ENCODE assay signal across 8 cellular contexts in genomic region chr1:234597894-234598293, GRCh38. TPM values are rescaled to one million over a fixed set of nuclear protein-coding genes. Genes with fewer than 3 reads are reported as not detected.
A peak's percentile ranks its signal among the peaks of the same experiment; 100 is the strongest.
DNase-seq lines count a peak whose midpoint lies in the region; ATAC-seq and TF ChIP-seq lines count a peak whose summit lies in the region.

No MANE protein-coding gene starts in this region.

- peaks cover 0 to 8% (median 0%) of the 10 kb centered on the region in 9 donors for H3K36me3 ChIP-seq in heart left ventricle
- H3K36me3 ChIP-seq in sigmoid colon = no peaks in the 10 kb centered on the region

- TF ChIP-seq POLR2A in heart left ventricle (IDR thresholded peaks at IDR 0.05) = no peak
- TF ChIP-seq POLR2A in sigmoid colon (IDR thresholded peaks at IDR 0.05) = no peak

- no peaks in the 10 kb centered on the region for H3K27me3 Mint-ChIP-seq in activated CD4-positive, alpha-beta memory T cell treated with anti-CD3 and anti-CD28 coated beads, Interleukin-2, amount 10 ng/mL, durations not matched to agents 7 days and 5 days

- CTCF ChIA-PET in activated CD4-positive, alpha-beta memory T cell treated with anti-CD3 and anti-CD28 coated beads, Interleukin-2, amount 10 ng/mL, durations not matched to agents 7 days and 5 days (lab: Charles Lee) = interaction anchor here (0.5 to 3.4 kb wide), 21 partner anchors 8 to 489 kb away, joined by 3 to 36 read pairs (median 4); partner anchors contain the start of gene IRF2BP2

- H3K4me3 ChIP-seq in heart left ventricle = no peak overlapping the region
- H3K4me3 ChIP-seq in sigmoid colon = no peak overlapping the region

- 36 to 54% (median 42%) methylated on average over 2 of the region's 2 CpGs for WGBS in heart left ventricle, 4 donors
- WGBS in sigmoid colon, 2 donors = 18 to 54% methylated on average over 2 of the region's 2 CpGs

- peaks cover 25 to 48% (median 39%) of the 10 kb centered on the region in 12 donors for H3K4me1 ChIP-seq in heart left ventricle
- H3K4me1 ChIP-seq in sigmoid colon = peaks cover 0 to 44% (median 37%) of the 10 kb centered on the region in 4 donors

- no peak overlapping the region for H3K27ac Mint-ChIP-seq in activated CD4-positive, alpha-beta memory T cell treated with anti-CD3 and anti-CD28 coated beads, Interleukin-2, amount 10 ng/mL, durations not matched to agents 7 days and 5 days

- no peak for TF ChIP-seq EP300 in sigmoid colon (IDR thresholded peaks at IDR 0.05)

- intact Hi-C loops in heart left ventricle (cut with DNase I) (loop anchor here (1.0 to 10.0 kb wide), 13 partner anchors 15 to 489 kb away; no protein-coding TSS in a partner anchor), left ventricle myocardium superior (cut with micrococcal nuclease) (loop anchor here (2.0 kb wide), 1 partner anchor 63 kb away; no protein-coding TSS in a partner anchor), sigmoid colon (cut with DNase I) (no loop called here)

- no peak for ATAC-seq in heart left ventricle
- ATAC-seq in left ventricle myocardium superior = no peak
- ATAC-seq in GM21515 (IDR thresholded peaks at IDR 0.05; ENCODE audit: unreplicated experiment) = no peak
- no peak for ATAC-seq in HG03520 (IDR thresholded peaks at IDR 0.05; ENCODE audit: unreplicated experiment)

- no peak overlapping the region for H3K4me3 Mint-ChIP-seq in activated CD4-positive, alpha-beta memory T cell treated with anti-CD3 and anti-CD28 coated beads, Interleukin-2, amount 10 ng/mL, durations not matched to agents 7 days and 5 days

- no peaks in the 10 kb centered on the region for H3K9me3 Mint-ChIP-seq in activated CD4-positive, alpha-beta memory T cell treated with anti-CD3 and anti-CD28 coated beads, Interleukin-2, amount 10 ng/mL, durations not matched to agents 7 days and 5 days

- H3K4me1 Mint-ChIP-seq in activated CD4-positive, alpha-beta memory T cell treated with anti-CD3 and anti-CD28 coated beads, Interleukin-2, amount 10 ng/mL, durations not matched to agents 7 days and 5 days = peaks cover 38% of the 10 kb centered on the region

- H3K27ac ChIP-seq in heart left ventricle (peak overlapping the region in 7 of 12 donors; percentile 6 to 100 (median 98)), sigmoid colon (peak overlapping the region; percentile 97 to 100 (median 100))

- H3K9me3 ChIP-seq in heart left ventricle (no peaks in the 10 kb centered on the region), sigmoid colon (no peaks in the 10 kb centered on the region)

- H3K36me3 Mint-ChIP-seq in activated CD4-positive, alpha-beta memory T cell treated with anti-CD3 and anti-CD28 coated beads, Interleukin-2, amount 10 ng/mL, durations not matched to agents 7 days and 5 days (ENCODE audit: low read depth) = peaks cover 9% of the 10 kb centered on the region

- DNase-seq in heart left ventricle (peak in 4 of 5 donors; percentile 46 to 55 (median 50)), left ventricle myocardium superior (no peak), NCI-H2227 treated with DMSO at 0.1 percent for 48 hours (lab: John Stamatoyannopoulos, UW) (peak; percentile 31), fibroblast of gingiva (ENCODE audit: low read depth) (peak; percentile 46), sigmoid colon (no peak)
- DNase-seq in activated CD4-positive, alpha-beta memory T cell treated with anti-CD3 and anti-CD28 coated beads, Interleukin-2, amount 10 ng/mL, durations not matched to agents 7 days and 5 days = peak; percentile 70

- POLR2A ChIA-PET in activated CD4-positive, alpha-beta memory T cell treated with anti-CD3 and anti-CD28 coated beads, Interleukin-2, amount 10 ng/mL, durations not matched to agents 7 days and 5 days (lab: Charles Lee) = interaction anchor here (0.9 to 6.8 kb wide), 5 partner anchors 9 to 495 kb away, joined by 3 to 152 read pairs (median 7); partner anchors contain the start of gene IRF2BP2

- H3K27me3 ChIP-seq in heart left ventricle (no peaks in the 10 kb centered on the region), sigmoid colon (no peaks in the 10 kb centered on the region)

- TF ChIP-seq CTCF in heart left ventricle (IDR thresholded peaks at IDR 0.05) (peak; percentile 38 to 73 (median 64)), sigmoid colon (IDR thresholded peaks at IDR 0.05) (peak in 2 of 4 experiments; percentile 45 to 47)

RNA-seq across cellular contexts. Expression of gene IRF2BP2, which starts 12.1 kb away (rescaled TPM):
- total RNA-seq in heart left ventricle (100 to 1,000 TPM in 4 of 9 donors, 10 to 100 TPM in 5; 76.7 to 126 (median 81.3) TPM), left ventricle myocardium superior (124 TPM), sigmoid colon (10 to 100 TPM; 43.8 to 80.9 (median 55.5) TPM)
- polyA plus RNA-seq in heart left ventricle (10 to 100 TPM; 36.1 to 77.4 TPM), sigmoid colon (10 to 100 TPM; 39.1 to 86.9 (median 66.1) TPM)
- total RNA-seq in activated CD4-positive, alpha-beta memory T cell treated with anti-CD3 and anti-CD28 coated beads, Interleukin-2, amount 10 ng/mL, durations not matched to agents 7 days and 5 days = 100 to 1,000 TPM; 117 to 125 TPM

Comparison
In these comparisons a context has a peak if more than half of its experiments do, and no peak if none do; other contexts are left out.
1. DNase-seq: peak in heart left ventricle (4 of 5), NCI-H2227 treated with DMSO at 0.1 percent for 48 hours (single experiment), activated CD4-positive, alpha-beta memory T cell treated with anti-CD3 and anti-CD28 coated beads, Interleukin-2, amount 10 ng/mL, durations not matched to agents 7 days and 5 days (single experiment) and fibroblast of gingiva (single experiment); none in left ventricle myocardium superior (single experiment) and sigmoid colon (single experiment).